1 cellular context compared by ENCODE assay signal in the genomic region with DNA sequence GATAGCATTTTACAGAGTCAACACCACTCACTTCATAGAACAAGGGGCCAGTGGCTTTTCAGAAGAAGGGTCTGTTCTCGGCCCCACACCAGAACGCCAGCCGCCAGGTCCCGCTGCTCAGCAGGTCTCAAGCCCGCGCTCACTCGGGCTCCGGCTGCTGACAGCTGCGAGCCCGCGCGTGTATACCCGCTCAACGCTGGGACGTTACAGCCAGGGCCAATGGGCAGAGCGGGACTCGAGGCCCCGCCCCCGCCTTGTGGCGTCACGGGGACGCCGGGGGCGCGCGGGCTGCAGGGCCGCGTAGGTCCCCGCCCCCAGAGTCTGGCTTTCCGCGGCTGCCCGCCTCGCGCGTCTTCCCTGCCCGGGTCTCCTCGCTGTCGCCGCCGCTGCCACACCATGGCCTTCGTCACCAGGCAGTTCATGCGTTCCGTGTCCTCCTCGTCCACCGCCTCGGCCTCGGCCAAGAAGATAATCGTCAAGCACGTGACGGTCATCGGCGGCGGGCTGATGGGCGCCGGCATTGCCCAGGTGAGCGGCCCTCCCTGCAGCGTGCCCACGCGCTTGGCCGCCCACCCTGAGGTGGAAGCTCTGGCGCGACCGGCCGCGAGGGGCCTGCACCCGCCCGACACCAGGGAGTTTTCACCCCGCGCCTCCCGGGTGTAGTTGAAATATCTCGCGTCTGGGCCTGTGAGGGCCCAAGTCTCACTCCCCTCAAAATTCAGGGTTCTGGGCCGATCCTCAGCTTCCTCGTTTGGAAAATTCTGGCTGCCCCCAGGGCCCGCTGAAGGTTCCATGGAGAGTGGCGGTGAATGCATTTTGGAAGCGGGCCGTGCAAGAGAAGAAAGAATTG.
TF ChIP-seq lines count a peak whose summit lies in the region.

A gene (plus strand): TSS at position 353 of the 850 bp plus-strand sequence. CDS start 44 bp downstream, at position 397.

TF ChIP-seq in K562, 482 proteins besides CTCF, POLR2A, EP300 and RAD21 (continued from another document and continues in another):
- TF ChIP-seq, protein P1, sequence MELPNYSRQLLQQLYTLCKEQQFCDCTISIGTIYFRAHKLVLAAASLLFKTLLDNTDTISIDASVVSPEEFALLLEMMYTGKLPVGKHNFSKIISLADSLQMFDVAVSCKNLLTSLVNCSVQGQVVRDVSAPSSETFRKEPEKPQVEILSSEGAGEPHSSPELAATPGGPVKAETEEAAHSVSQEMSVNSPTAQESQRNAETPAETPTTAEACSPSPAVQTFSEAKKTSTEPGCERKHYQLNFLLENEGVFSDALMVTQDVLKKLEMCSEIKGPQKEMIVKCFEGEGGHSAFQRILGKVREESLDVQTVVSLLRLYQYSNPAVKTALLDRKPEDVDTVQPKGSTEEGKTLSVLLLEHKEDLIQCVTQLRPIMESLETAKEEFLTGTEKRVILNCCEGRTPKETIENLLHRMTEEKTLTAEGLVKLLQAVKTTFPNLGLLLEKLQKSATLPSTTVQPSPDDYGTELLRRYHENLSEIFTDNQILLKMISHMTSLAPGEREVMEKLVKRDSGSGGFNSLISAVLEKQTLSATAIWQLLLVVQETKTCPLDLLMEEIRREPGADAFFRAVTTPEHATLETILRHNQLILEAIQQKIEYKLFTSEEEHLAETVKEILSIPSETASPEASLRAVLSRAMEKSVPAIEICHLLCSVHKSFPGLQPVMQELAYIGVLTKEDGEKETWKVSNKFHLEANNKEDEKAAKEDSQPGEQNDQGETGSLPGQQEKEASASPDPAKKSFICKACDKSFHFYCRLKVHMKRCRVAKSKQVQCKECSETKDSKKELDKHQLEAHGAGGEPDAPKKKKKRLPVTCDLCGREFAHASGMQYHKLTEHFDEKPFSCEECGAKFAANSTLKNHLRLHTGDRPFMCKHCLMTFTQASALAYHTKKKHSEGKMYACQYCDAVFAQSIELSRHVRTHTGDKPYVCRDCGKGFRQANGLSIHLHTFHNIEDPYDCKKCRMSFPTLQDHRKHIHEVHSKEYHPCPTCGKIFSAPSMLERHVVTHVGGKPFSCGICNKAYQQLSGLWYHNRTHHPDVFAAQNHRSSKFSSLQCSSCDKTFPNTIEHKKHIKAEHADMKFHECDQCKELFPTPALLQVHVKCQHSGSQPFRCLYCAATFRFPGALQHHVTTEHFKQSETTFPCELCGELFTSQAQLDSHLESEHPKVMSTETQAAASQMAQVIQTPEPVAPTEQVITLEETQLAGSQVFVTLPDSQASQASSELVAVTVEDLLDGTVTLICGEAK (IDR thresholded peaks at IDR 0.05): peak; percentile 16; the same call in 1 of the 2 replicates
- TF ChIP-seq, protein P1 (CRISPR knock-in tag; IDR thresholded peaks at IDR 0.05): no peak
- TF ChIP-seq NRF1 (conservative IDR thresholded peaks at IDR 0.05 in 1 of 2, IDR thresholded peaks at IDR 0.05 in 1 of 2) (peak; percentile 76 to 79), ELF2 (CRISPR knock-in tag; IDR thresholded peaks at IDR 0.05) (no peak), JUND (IDR thresholded peaks at IDR 0.05; ENCODE audit: borderline replicate concordance, low read depth, low read length) (no peak), JUND (tag; IDR thresholded peaks at IDR 0.05; ENCODE audit: borderline replicate concordance, low read depth, low read length) (no peak; the same call in 2 of the 3 replicates), ZNF347 (CRISPR knock-in tag; IDR thresholded peaks at IDR 0.05; ENCODE audit: low read depth) (no peak), HDAC8 (tag; IDR thresholded peaks at IDR 0.05) (no peak), NR3C1 (CRISPR knock-in tag; IDR thresholded peaks at IDR 0.05) (0 out of 2 replicates have a peak, but pooled peaks have one; percentile 46), YY1 (IDR thresholded peaks at IDR 0.05; ENCODE audit: borderline replicate concordance in 1 of 3, control insufficient read depth in 1 of 3, extremely low read depth in 1 of 3, insufficient read depth in 3 of 3, insufficient read length in 1 of 3, insufficient replicate concordance in 2 of 3, low read depth in 1 of 3, low read length in 2 of 3) (peak in 2 of 3 experiments; percentile 35 to 60), ZNF668 (CRISPR knock-in tag; IDR thresholded peaks at IDR 0.05) (no peak), DPF2 (IDR thresholded peaks at IDR 0.05) (no peak), U2AF2 (optimal IDR thresholded peaks at IDR 0.05; ENCODE audit: low read depth, low read length) (no peak), PTBP1 (IDR thresholded peaks at IDR 0.05; ENCODE audit: low read depth, low read length) (no peak), CBX1 (IDR thresholded peaks at IDR 0.05; ENCODE audit: low read depth) (no peak; the same call in none of the 2 replicates), HCFC1 (IDR thresholded peaks at IDR 0.05; ENCODE audit: low read depth, low read length) (0 out of 2 replicates have a peak, but pooled peaks have one; percentile 0), L3MBTL2 (IDR thresholded peaks at IDR 0.05) (peak; percentile 92), SETDB1 (IDR thresholded peaks at IDR 0.05; ENCODE audit: low read length) (no peak), ZNF224 (CRISPR knock-in tag; IDR thresholded peaks at IDR 0.05) (0 out of 2 replicates have a peak, but pooled peaks have one; percentile 48), SRF (CRISPR knock-in tag; IDR thresholded peaks at IDR 0.05) (no peak), HNRNPLL (IDR thresholded peaks at IDR 0.05; ENCODE audit: low read depth, low read length, poor library complexity, severe bottlenecking) (no peak), MBD2 (IDR thresholded peaks at IDR 0.05; ENCODE audit: borderline replicate concordance, low read depth) (no peak; the same call in 1 of the 2 replicates), SIN3A (IDR thresholded peaks at IDR 0.05; ENCODE audit: borderline replicate concordance in 2 of 2, control insufficient read depth in 1 of 2, low read depth in 2 of 2, low read length in 2 of 2) (peak; percentile 85 to 89; a peak in 3 of 4 replicates), HOXB6 (CRISPR knock-in tag; IDR thresholded peaks at IDR 0.05; ENCODE audit: borderline replicate concordance) (no peak), FOXJ3 (CRISPR knock-in tag; IDR thresholded peaks at IDR 0.05) (no peak)
- TF ChIP-seq, protein P2, sequence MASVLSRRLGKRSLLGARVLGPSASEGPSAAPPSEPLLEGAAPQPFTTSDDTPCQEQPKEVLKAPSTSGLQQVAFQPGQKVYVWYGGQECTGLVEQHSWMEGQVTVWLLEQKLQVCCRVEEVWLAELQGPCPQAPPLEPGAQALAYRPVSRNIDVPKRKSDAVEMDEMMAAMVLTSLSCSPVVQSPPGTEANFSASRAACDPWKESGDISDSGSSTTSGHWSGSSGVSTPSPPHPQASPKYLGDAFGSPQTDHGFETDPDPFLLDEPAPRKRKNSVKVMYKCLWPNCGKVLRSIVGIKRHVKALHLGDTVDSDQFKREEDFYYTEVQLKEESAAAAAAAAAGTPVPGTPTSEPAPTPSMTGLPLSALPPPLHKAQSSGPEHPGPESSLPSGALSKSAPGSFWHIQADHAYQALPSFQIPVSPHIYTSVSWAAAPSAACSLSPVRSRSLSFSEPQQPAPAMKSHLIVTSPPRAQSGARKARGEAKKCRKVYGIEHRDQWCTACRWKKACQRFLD (CRISPR knock-in tag; IDR thresholded peaks at IDR 0.05): no peak
- TF ChIP-seq, protein P3, sequence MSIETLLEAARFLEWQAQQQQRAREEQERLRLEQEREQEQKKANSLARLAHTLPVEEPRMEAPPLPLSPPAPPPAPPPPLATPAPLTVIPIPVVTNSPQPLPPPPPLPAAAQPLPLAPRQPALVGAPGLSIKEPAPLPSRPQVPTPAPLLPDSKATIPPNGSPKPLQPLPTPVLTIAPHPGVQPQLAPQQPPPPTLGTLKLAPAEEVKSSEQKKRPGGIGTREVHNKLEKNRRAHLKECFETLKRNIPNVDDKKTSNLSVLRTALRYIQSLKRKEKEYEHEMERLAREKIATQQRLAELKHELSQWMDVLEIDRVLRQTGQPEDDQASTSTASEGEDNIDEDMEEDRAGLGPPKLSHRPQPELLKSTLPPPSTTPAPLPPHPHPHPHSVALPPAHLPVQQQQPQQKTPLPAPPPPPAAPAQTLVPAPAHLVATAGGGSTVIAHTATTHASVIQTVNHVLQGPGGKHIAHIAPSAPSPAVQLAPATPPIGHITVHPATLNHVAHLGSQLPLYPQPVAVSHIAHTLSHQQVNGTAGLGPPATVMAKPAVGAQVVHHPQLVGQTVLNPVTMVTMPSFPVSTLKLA (conservative IDR thresholded peaks at IDR 0.05): peak; percentile 87 to 94
- TF ChIP-seq, protein P4, sequence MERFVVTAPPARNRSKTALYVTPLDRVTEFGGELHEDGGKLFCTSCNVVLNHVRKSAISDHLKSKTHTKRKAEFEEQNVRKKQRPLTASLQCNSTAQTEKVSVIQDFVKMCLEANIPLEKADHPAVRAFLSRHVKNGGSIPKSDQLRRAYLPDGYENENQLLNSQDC (CRISPR knock-in tag; IDR thresholded peaks at IDR 0.05): no peak
- TF ChIP-seq, protein P5, sequence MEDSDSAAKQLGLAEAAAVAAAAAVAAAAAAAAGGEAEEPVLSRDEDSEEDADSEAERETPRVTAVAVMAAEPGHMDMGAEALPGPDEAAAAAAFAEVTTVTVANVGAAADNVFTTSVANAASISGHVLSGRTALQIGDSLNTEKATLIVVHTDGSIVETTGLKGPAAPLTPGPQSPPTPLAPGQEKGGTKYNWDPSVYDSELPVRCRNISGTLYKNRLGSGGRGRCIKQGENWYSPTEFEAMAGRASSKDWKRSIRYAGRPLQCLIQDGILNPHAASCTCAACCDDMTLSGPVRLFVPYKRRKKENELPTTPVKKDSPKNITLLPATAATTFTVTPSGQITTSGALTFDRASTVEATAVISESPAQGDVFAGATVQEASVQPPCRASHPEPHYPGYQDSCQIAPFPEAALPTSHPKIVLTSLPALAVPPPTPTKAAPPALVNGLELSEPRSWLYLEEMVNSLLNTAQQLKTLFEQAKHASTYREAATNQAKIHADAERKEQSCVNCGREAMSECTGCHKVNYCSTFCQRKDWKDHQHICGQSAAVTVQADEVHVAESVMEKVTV (CRISPR knock-in tag; IDR thresholded peaks at IDR 0.05): no peak
- TF ChIP-seq, protein P6, sequence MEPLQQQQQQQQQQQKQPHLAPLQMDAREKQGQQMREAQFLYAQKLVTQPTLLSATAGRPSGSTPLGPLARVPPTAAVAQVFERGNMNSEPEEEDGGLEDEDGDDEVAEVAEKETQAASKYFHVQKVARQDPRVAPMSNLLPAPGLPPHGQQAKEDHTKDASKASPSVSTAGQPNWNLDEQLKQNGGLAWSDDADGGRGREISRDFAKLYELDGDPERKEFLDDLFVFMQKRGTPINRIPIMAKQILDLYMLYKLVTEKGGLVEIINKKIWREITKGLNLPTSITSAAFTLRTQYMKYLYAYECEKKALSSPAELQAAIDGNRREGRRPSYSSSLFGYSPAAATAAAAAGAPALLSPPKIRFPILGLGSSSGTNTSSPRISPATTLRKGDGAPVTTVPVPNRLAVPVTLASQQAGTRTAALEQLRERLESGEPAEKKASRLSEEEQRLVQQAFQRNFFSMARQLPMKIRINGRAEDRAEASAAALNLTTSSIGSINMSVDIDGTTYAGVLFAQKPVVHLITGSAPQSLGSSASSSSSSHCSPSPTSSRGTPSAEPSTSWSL (CRISPR knock-in tag; IDR thresholded peaks at IDR 0.05; ENCODE audit: borderline replicate concordance): no peak
- TF ChIP-seq, protein P7, sequence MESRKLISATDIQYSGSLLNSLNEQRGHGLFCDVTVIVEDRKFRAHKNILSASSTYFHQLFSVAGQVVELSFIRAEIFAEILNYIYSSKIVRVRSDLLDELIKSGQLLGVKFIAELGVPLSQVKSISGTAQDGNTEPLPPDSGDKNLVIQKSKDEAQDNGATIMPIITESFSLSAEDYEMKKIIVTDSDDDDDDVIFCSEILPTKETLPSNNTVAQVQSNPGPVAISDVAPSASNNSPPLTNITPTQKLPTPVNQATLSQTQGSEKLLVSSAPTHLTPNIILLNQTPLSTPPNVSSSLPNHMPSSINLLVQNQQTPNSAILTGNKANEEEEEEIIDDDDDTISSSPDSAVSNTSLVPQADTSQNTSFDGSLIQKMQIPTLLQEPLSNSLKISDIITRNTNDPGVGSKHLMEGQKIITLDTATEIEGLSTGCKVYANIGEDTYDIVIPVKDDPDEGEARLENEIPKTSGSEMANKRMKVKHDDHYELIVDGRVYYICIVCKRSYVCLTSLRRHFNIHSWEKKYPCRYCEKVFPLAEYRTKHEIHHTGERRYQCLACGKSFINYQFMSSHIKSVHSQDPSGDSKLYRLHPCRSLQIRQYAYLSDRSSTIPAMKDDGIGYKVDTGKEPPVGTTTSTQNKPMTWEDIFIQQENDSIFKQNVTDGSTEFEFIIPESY (CRISPR knock-in tag; IDR thresholded peaks at IDR 0.05): peak; percentile 62; the same call in 1 of the 2 replicates
- TF ChIP-seq, protein P8, sequence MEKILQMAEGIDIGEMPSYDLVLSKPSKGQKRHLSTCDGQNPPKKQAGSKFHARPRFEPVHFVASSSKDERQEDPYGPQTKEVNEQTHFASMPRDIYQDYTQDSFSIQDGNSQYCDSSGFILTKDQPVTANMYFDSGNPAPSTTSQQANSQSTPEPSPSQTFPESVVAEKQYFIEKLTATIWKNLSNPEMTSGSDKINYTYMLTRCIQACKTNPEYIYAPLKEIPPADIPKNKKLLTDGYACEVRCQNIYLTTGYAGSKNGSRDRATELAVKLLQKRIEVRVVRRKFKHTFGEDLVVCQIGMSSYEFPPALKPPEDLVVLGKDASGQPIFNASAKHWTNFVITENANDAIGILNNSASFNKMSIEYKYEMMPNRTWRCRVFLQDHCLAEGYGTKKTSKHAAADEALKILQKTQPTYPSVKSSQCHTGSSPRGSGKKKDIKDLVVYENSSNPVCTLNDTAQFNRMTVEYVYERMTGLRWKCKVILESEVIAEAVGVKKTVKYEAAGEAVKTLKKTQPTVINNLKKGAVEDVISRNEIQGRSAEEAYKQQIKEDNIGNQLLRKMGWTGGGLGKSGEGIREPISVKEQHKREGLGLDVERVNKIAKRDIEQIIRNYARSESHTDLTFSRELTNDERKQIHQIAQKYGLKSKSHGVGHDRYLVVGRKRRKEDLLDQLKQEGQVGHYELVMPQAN (IDR thresholded peaks at IDR 0.05; ENCODE audit: borderline replicate concordance): peak; percentile 6; the same call in 1 of the 2 replicates
